ENCODE assay signal across 11 cellular contexts in genomic region chrX:41127476-41128192, GRCh38. TPM values are rescaled to one million over a fixed set of nuclear protein-coding genes. Genes with fewer than 3 reads are reported as not detected.
A peak's percentile ranks its signal among the peaks of the same experiment; 100 is the strongest.
DNase-seq lines count a peak whose midpoint lies in the region; ATAC-seq and TF ChIP-seq lines count a peak whose summit lies in the region.
"Had no signal": no experiment of that assay in that cellular context is flagged by ENCODE, and none has a peak within 500 bp of the region (broad histone marks: within the 10 kb centered on the region; RNA-seq: fewer than 3 reads in every experiment).

No MANE protein-coding gene starts in this region.

- H3K9me3 ChIP-seq in OCI-LY1 (ENCODE audit: low read length) (no peaks in the 10 kb centered on the region), mucosa of descending colon (no peaks in the 10 kb centered on the region)
- H3K9me3 ChIP-seq: esophagus squamous epithelium, thoracic aorta had no signal

- H3K27ac ChIP-seq in OCI-LY1 (ENCODE audit: low read depth, low read length, poor library complexity, severe bottlenecking) = no peak overlapping the region
- H3K27ac ChIP-seq: esophagus squamous epithelium, thoracic aorta had no signal

- H3K4me2 ChIP-seq in OCI-LY1 (ENCODE audit: low read length) = peak overlapping the region; percentile 41; the same call in 1 of the 2 replicates

- TF ChIP-seq CTCF in OCI-LY1 (IDR thresholded peaks at IDR 0.05; ENCODE audit: low read length) (no peak), mucosa of descending colon (IDR thresholded peaks at IDR 0.05) (no peak)

- no peaks in the 10 kb centered on the region for H3K27me3 ChIP-seq in OCI-LY1 (ENCODE audit: insufficient read depth, low read length)
- H3K27me3 ChIP-seq: esophagus squamous epithelium had no signal

- no peak overlapping the region for H2AFZ ChIP-seq in OCI-LY1 (ENCODE audit: low read length)

- no peaks in the 10 kb centered on the region for H4K20me1 ChIP-seq in OCI-LY1 (ENCODE audit: insufficient read depth, low read length)

- DNase-seq in NCI-H510A treated with DMSO at 0.1 percent for 48 hours (lab: John Stamatoyannopoulos, UW) (peak; percentile 10), NCI-H510A (lab: John Stamatoyannopoulos, UW) (no peak), mucosa of descending colon (no peak), GOT3 (lab: John Stamatoyannopoulos, UW) (no peak)
- DNase-seq in NK-92 treated with Interleukin-12 subunit alpha and Interleukin-12 subunit beta, amount 100 ng/mL, for 24 hours (lab: John Stamatoyannopoulos, UW) = no peak
- DNase-seq: esophagus squamous epithelium, SIG-M5 had no signal

- no peaks in the 10 kb centered on the region for H3F3A ChIP-seq in OCI-LY1 (ENCODE audit: insufficient read depth, low read length)

- peaks cover 26% of the 10 kb centered on the region for H3K4me1 ChIP-seq in OCI-LY1 (ENCODE audit: insufficient read depth, low read length, severe bottlenecking)
- peaks cover 5% of the 10 kb centered on the region for H3K4me1 ChIP-seq in mucosa of descending colon (ENCODE audit: low read depth)

- H3K36me3 ChIP-seq in OCI-LY1 (ENCODE audit: insufficient read depth, low read length) (peaks cover 35% of the 10 kb centered on the region), mucosa of descending colon (ENCODE audit: low read depth) (no peaks in the 10 kb centered on the region)
- H3K36me3 ChIP-seq: thoracic aorta had no signal

- intact Hi-C loops in mucosa of descending colon (cut with DNase I, micrococcal nuclease) = no loop called here

- H3K9ac ChIP-seq in OCI-LY1 (ENCODE audit: low read length) = no peak overlapping the region

- H3K4me3 ChIP-seq in OCI-LY1 (ENCODE audit: low read depth, low read length, poor library complexity, severe bottlenecking) = no peak overlapping the region
- H3K4me3 ChIP-seq in mucosa of descending colon = no peak overlapping the region
- H3K4me3 ChIP-seq: esophagus squamous epithelium, thoracic aorta had no signal

- H3K9me2 ChIP-seq in OCI-LY1 (ENCODE audit: low read depth, low read length) = no peaks in the 10 kb centered on the region

- H3K79me2 ChIP-seq in OCI-LY1 (ENCODE audit: insufficient read depth, low read length) = peaks cover 22% of the 10 kb centered on the region

- peak; percentile 87 for ATAC-seq in GM21423 (IDR thresholded peaks at IDR 0.05; ENCODE audit: unreplicated experiment)
- ATAC-seq in mucosa of descending colon = peak; percentile 90
- no peak for ATAC-seq in HG02642 (IDR thresholded peaks at IDR 0.05; ENCODE audit: poor library complexity, unreplicated experiment)

RNA-seq across cellular contexts. Expression of gene USP9X, which starts 42.4 kb away (rescaled TPM):
- total RNA-seq in mucosa of descending colon = 10 to 100 TPM; 72.1 to 88.9 (median 86.3) TPM
